25 cellular contexts compared by ENCODE assay signal in genomic region chr3:177348974-177349373, GRCh38.
DNase-seq lines count a peak whose midpoint lies in the region; ATAC-seq and TF ChIP-seq lines count a peak whose summit lies in the region.
"Had no signal": no experiment of that assay in that cellular context is flagged by ENCODE, and none has a peak within 500 bp of the region (broad histone marks: within the 10 kb centered on the region; RNA-seq: fewer than 3 reads in every experiment).

No MANE protein-coding gene starts in this region.

- no peaks in the 10 kb centered on the region for H3K9me3 Mint-ChIP-seq in activated CD4-positive, alpha-beta memory T cell treated with anti-CD3 and anti-CD28 coated beads for 36 hours
- no peaks in the 10 kb centered on the region for H3K9me3 Mint-ChIP-seq in activated CD4-positive, alpha-beta memory T cell treated with anti-CD3 and anti-CD28 coated beads, Interleukin-2, amount 10 ng/mL, durations not matched to agents 7 days and 5 days
- H3K9me3 Mint-ChIP-seq: naive thymus-derived CD8-positive, alpha-beta T cell had no signal

- BruUV-seq in OCI-LY7 (replicated peaks; lab: Mats Ljungman, UMichigan), result no TSS peak

- H3K9me2 ChIP-seq in OCI-LY7 (ENCODE audit: insufficient read depth, low read length) (no peaks in the 10 kb centered on the region), hepatocyte (replicated peaks; ENCODE audit: insufficient read depth) (no peaks in the 10 kb centered on the region)

- CTCF ChIA-PET in activated CD4-positive, alpha-beta memory T cell treated with anti-CD3 and anti-CD28 coated beads for 36 hours (lab: Charles Lee), result interaction anchor here (0.6 kb wide), 1 partner anchor 377 kb away, joined by 3 read pairs; no protein-coding TSS in a partner anchor
- CTCF ChIA-PET in activated CD4-positive, alpha-beta memory T cell treated with anti-CD3 and anti-CD28 coated beads, Interleukin-2, amount 10 ng/mL, durations not matched to agents 7 days and 5 days (lab: Charles Lee), result no interaction called here
- CTCF ChIA-PET in OCI-LY7 (lab: Charles Lee; ENCODE audit: unreplicated experiment), result interaction anchor here (0.7 kb wide), 1 partner anchor 322 kb away, joined by 3 read pairs; no protein-coding TSS in a partner anchor

- H3K27me3 Mint-ChIP-seq in activated CD4-positive, alpha-beta memory T cell treated with anti-CD3 and anti-CD28 coated beads for 36 hours, result no peaks in the 10 kb centered on the region
- peaks cover 3% of the 10 kb centered on the region for H3K27me3 Mint-ChIP-seq in activated CD4-positive, alpha-beta memory T cell treated with anti-CD3 and anti-CD28 coated beads, Interleukin-2, amount 10 ng/mL, durations not matched to agents 7 days and 5 days
- H3K27me3 Mint-ChIP-seq: naive thymus-derived CD8-positive, alpha-beta T cell had no signal

- no peaks in the 10 kb centered on the region for H3K36me3 Mint-ChIP-seq in activated CD4-positive, alpha-beta memory T cell treated with anti-CD3 and anti-CD28 coated beads for 36 hours
- H3K36me3 Mint-ChIP-seq in activated CD4-positive, alpha-beta memory T cell treated with anti-CD3 and anti-CD28 coated beads, Interleukin-2, amount 10 ng/mL, durations not matched to agents 7 days and 5 days (ENCODE audit: low read depth), result no peaks in the 10 kb centered on the region
- H3K36me3 Mint-ChIP-seq: naive thymus-derived CD8-positive, alpha-beta T cell had no signal

- H4K20me1 ChIP-seq in OCI-LY7 (ENCODE audit: insufficient read depth, low read length) (no peaks in the 10 kb centered on the region), hepatocyte (ENCODE audit: insufficient read depth, poor library complexity, severe bottlenecking) (no peaks in the 10 kb centered on the region)

- H3K27ac ChIP-seq in OCI-LY7 (ENCODE audit: low read depth, low read length, poor library complexity, severe bottlenecking) (no peak overlapping the region), hepatocyte (peak overlapping the region; percentile 13), thymus (ENCODE audit: low read depth) (peak overlapping the region; percentile 5), tibial artery (no peak overlapping the region)
- H3K27ac ChIP-seq: cardiac muscle cell, dorsolateral prefrontal cortex, sigmoid colon, testis had no signal

- no peak for ATAC-seq in HG03280 (IDR thresholded peaks at IDR 0.05; ENCODE audit: unreplicated experiment)
- ATAC-seq: activated CD8-positive, alpha-beta T cell treated with anti-CD3 and anti-CD28 coated beads, Interleukin-2, amount 10 ng/mL, durations not matched to agents 7 days and 5 days; left cardiac atrium; naive thymus-derived CD8-positive, alpha-beta T cell had no signal

- DNase-seq in activated CD4-positive, alpha-beta memory T cell treated with anti-CD3 and anti-CD28 coated beads for 36 hours, result no peak
- DNase-seq in activated CD4-positive, alpha-beta memory T cell treated with anti-CD3 and anti-CD28 coated beads, Interleukin-2, amount 10 ng/mL, durations not matched to agents 7 days and 5 days, result no peak
- no peak for DNase-seq in OCI-LY7 (ENCODE audit: low spot score)
- DNase-seq in hepatocyte (ENCODE audit: low spot score), result no peak
- no peak for DNase-seq in tibial artery
- no peak for DNase-seq in Kasumi-1 (lab: John Stamatoyannopoulos, UW)
- DNase-seq: 8988T; activated CD8-positive, alpha-beta T cell treated with anti-CD3 and anti-CD28 coated beads, Interleukin-2, amount 10 ng/mL, durations not matched to agents 7 days and 5 days; activated gamma-delta T cell treated with Interleukin-2 at 50 U/mL for 16 hours; AML-193; amniotic stem cell; DMS79; dorsolateral prefrontal cortex; Karpas-422; left cardiac atrium; naive thymus-derived CD8-positive, alpha-beta T cell; NCI-H1417; NCI-H2081 treated with DMSO at 0.1 percent for 48 hours; NCI-H446 treated with DMSO at 0.1 percent for 48 hours; RPMI8226; sigmoid colon; testis had no signal

- peak overlapping the region; percentile 66; the same call in 1 of the 2 replicates for H2AFZ ChIP-seq in OCI-LY7 (ENCODE audit: low read length)
- H2AFZ ChIP-seq in hepatocyte, result no peak overlapping the region

- H3K36me3 ChIP-seq in OCI-LY7 (ENCODE audit: insufficient read depth, low read length) (no peaks in the 10 kb centered on the region), hepatocyte (replicated peaks; ENCODE audit: insufficient read depth, low read depth) (no peaks in the 10 kb centered on the region), thymus (ENCODE audit: control insufficient read depth, insufficient read depth) (no peaks in the 10 kb centered on the region), tibial artery (no peaks in the 10 kb centered on the region)
- H3K36me3 ChIP-seq: cardiac muscle cell, sigmoid colon had no signal

- peak overlapping the region; percentile 1 for H3K27ac Mint-ChIP-seq in activated CD4-positive, alpha-beta memory T cell treated with anti-CD3 and anti-CD28 coated beads for 36 hours
- H3K27ac Mint-ChIP-seq in activated CD4-positive, alpha-beta memory T cell treated with anti-CD3 and anti-CD28 coated beads, Interleukin-2, amount 10 ng/mL, durations not matched to agents 7 days and 5 days, result no peak overlapping the region
- H3K27ac Mint-ChIP-seq: activated CD8-positive, alpha-beta T cell treated with anti-CD3 and anti-CD28 coated beads, Interleukin-2, amount 10 ng/mL, durations not matched to agents 7 days and 5 days had no signal

- H3K4me3 ChIP-seq in OCI-LY7 (ENCODE audit: low read depth, low read length, poor library complexity, severe bottlenecking) (no peak overlapping the region), hepatocyte (no peak overlapping the region), thymus (ENCODE audit: low read length) (no peak overlapping the region), tibial artery (no peak overlapping the region)
- H3K4me3 ChIP-seq: cardiac muscle cell, dorsolateral prefrontal cortex, sigmoid colon, testis had no signal

- no peak overlapping the region for H3K4me3 Mint-ChIP-seq in activated CD4-positive, alpha-beta memory T cell treated with anti-CD3 and anti-CD28 coated beads for 36 hours
- H3K4me3 Mint-ChIP-seq in activated CD4-positive, alpha-beta memory T cell treated with anti-CD3 and anti-CD28 coated beads, Interleukin-2, amount 10 ng/mL, durations not matched to agents 7 days and 5 days, result no peak overlapping the region
- H3K4me3 Mint-ChIP-seq: activated CD8-positive, alpha-beta T cell treated with anti-CD3 and anti-CD28 coated beads, Interleukin-2, amount 10 ng/mL, durations not matched to agents 7 days and 5 days; naive thymus-derived CD8-positive, alpha-beta T cell had no signal

- intact Hi-C loops in activated CD4-positive, alpha-beta memory T cell treated with anti-CD3 and anti-CD28 coated beads for 36 hours (cut with micrococcal nuclease), result no loop called here
- intact Hi-C loops in OCI-LY7 (cut with micrococcal nuclease; ENCODE audit: unreplicated experiment) (no loop called here), tibial artery (cut with DNase I; ENCODE audit: low total_unique reads) (no loop called here)

- 97% methylated on average over 2 of the region's 2 CpGs for WGBS in hepatocyte (ENCODE audit: low lambda C conversion rate, missing lambda C conversion rate)
- 89% methylated on average over 2 of the region's 2 CpGs for WGBS in thymus

- H3K4me1 Mint-ChIP-seq in activated CD4-positive, alpha-beta memory T cell treated with anti-CD3 and anti-CD28 coated beads for 36 hours (ENCODE audit: low read depth), result peaks cover 49% of the 10 kb centered on the region
- peaks cover 23% of the 10 kb centered on the region for H3K4me1 Mint-ChIP-seq in activated CD4-positive, alpha-beta memory T cell treated with anti-CD3 and anti-CD28 coated beads, Interleukin-2, amount 10 ng/mL, durations not matched to agents 7 days and 5 days

- no peaks in the 10 kb centered on the region for H3K9me3 ChIP-seq in OCI-LY7 (ENCODE audit: low read length)
- no peaks in the 10 kb centered on the region for H3K9me3 ChIP-seq in hepatocyte (ENCODE audit: low read depth)
- H3K9me3 ChIP-seq in thymus (ENCODE audit: control insufficient read depth), result no peaks in the 10 kb centered on the region
- no peaks in the 10 kb centered on the region for H3K9me3 ChIP-seq in tibial artery
- H3K9me3 ChIP-seq: sigmoid colon, testis had no signal

- no peak for TF ChIP-seq CTCF in OCI-LY7 (conservative IDR thresholded peaks at IDR 0.05; ENCODE audit: low read length)
- no peak for TF ChIP-seq CTCF in hepatocyte (IDR thresholded peaks at IDR 0.05; ENCODE audit: poor library complexity)
- TF ChIP-seq CTCF in tibial artery (IDR thresholded peaks at IDR 0.05), result no peak

- peaks cover 94% of the 10 kb centered on the region for H3K4me1 ChIP-seq in OCI-LY7 (ENCODE audit: insufficient read depth, low read length, poor library complexity, severe bottlenecking)
- peaks cover 35% of the 10 kb centered on the region for H3K4me1 ChIP-seq in hepatocyte (ENCODE audit: insufficient read depth)
- peaks cover 19% of the 10 kb centered on the region for H3K4me1 ChIP-seq in thymus (ENCODE audit: control insufficient read depth, insufficient read depth, low read length)
- peaks cover 0 to 35% (median 17%) of the 10 kb centered on the region in 4 donors for H3K4me1 ChIP-seq in tibial artery

- H3K4me2 ChIP-seq in OCI-LY7 (ENCODE audit: low read length) (peak overlapping the region; percentile 21; the same call in 1 of the 2 replicates), hepatocyte (no peak overlapping the region)

- H3K79me2 ChIP-seq in OCI-LY7 (ENCODE audit: insufficient read depth, low read depth, low read length), result no peaks in the 10 kb centered on the region
- H3K79me2 ChIP-seq in hepatocyte, result no peaks in the 10 kb centered on the region

- no peaks in the 10 kb centered on the region for H3K27me3 ChIP-seq in hepatocyte
- H3K27me3 ChIP-seq in thymus (ENCODE audit: control insufficient read depth, insufficient read depth), result no peaks in the 10 kb centered on the region
- no peaks in the 10 kb centered on the region for H3K27me3 ChIP-seq in tibial artery
- H3K27me3 ChIP-seq: cardiac muscle cell, dorsolateral prefrontal cortex, sigmoid colon, testis had no signal

- POLR2A ChIA-PET in activated CD4-positive, alpha-beta memory T cell treated with anti-CD3 and anti-CD28 coated beads for 36 hours (lab: Charles Lee), result no interaction called here
- POLR2A ChIA-PET in activated CD4-positive, alpha-beta memory T cell treated with anti-CD3 and anti-CD28 coated beads, Interleukin-2, amount 10 ng/mL, durations not matched to agents 7 days and 5 days (lab: Charles Lee), result no interaction called here
- POLR2A ChIA-PET in OCI-LY7 (lab: Charles Lee), result interaction anchor here (0.6 to 2.8 kb wide), 6 partner anchors 8 to 289 kb away, joined by 3 to 10 read pairs (median 4); no protein-coding TSS in a partner anchor

Comparison
In these comparisons a context has a peak if more than half of its experiments do, and no peak if none do; other contexts are left out.
1. H3K27ac ChIP-seq: peak in hepatocyte (single experiment) and thymus (single experiment); none in OCI-LY7 (single experiment) and tibial artery (0 of 2).